ENCODE assay signal across 22 cellular contexts in the genomic region with DNA sequence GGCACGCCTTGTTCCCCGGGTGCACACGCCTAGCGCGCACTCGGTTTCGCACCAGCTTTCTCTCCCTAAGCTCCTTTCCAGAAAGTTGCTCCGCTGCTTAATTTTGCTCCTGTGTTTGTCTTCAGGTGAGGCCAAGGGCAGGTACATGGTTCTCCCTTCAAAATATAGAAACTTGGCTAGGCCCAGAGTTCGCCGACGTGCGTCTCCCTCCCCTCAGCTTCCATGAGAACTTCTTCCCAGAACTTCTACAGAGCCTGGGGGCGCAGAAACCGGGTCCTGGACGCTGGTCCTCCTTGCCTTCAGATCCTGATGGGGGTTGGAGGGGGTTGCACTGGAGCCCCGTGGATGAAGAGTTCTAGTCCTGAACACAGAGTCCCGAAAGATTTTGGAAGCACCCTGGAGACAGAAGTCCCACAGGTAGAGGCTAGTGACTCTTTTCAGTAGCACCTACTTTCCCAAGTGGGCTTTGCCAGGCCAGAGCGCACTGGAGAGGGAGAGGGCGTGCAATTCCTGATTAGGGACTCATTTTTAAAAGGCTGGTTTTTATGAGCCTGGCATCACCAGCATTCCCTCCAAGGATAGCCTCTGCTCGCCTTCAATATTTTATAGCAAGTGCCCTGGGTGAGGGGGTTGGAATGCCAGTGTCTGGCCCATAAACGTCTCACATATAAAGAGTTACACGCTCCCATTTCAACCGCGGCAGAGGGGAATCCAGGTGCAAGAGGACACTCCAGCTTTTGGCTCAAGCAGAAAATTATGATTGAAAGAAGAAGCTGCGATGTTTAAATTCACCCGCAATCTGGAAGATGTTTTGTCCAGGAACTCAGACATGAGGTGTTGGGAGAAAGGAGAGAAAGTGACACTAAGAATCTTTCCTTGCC.
"Had no signal": no experiment of that assay in that cellular context is flagged by ENCODE, and none has a peak within 500 bp of the region (broad histone marks: within the 10 kb centered on the region; RNA-seq: fewer than 3 reads in every experiment).

No MANE protein-coding gene starts in this region.

- H3K27me3 ChIP-seq: brain microvascular endothelial cell had no signal

- H3K27ac Mint-ChIP-seq: activated CD8-positive, alpha-beta T cell treated with anti-CD3 and anti-CD28 coated beads for 36 hours; memory B cell; natural killer cell; stimulated activated naive B cell treated with anti-CD40 and anti-IgM and Interleukin-4, amounts not matched to agents 10 μg/mL and 1 μg/mL and 100 μg/mL, for 72 hours had no signal

- H3K9me3 ChIP-seq: gastroesophageal sphincter, heart right ventricle, right atrium auricular region, thyroid gland, uterus had no signal

- DNase-seq: activated CD4-positive, alpha-beta T cell treated with anti-CD3 and anti-CD28 coated beads for 4 hours; activated CD8-positive, alpha-beta memory T cell treated with anti-CD3 and anti-CD28 coated beads, Interleukin-2, amount 50 U/mL, for 48 hours; activated CD8-positive, alpha-beta T cell treated with anti-CD3 and anti-CD28 coated beads for 36 hours; activated naive CD4-positive, alpha-beta T cell; activated naive CD8-positive, alpha-beta T cell treated with anti-CD3 and anti-CD28 coated beads, Interleukin-2, amount 10 ng/mL, durations not matched to agents 7 days and 5 days; brain microvascular endothelial cell; cortex of kidney; effector CD4-positive, alpha-beta T cell; heart right ventricle; left ventricle myocardium superior; natural killer cell; occipital lobe; stimulated activated CD4-positive, alpha-beta T cell treated with anti-CD3 and anti-CD28 coated beads, Interleukin-15, amount 100 ng/mL, for 24 hours; stimulated activated CD4-positive, alpha-beta T cell treated with anti-CD3 and anti-CD28 coated beads, Interleukin-4, amount 100 ng/mL, for 1 hour; stimulated activated naive B cell treated with anti-CD40 and anti-IgM and Interleukin-4, amounts not matched to agents 10 μg/mL and 1 μg/mL and 100 μg/mL, for 72 hours; thyroid gland; uterus; WERI-Rb-1 had no signal

- H3K4me3 Mint-ChIP-seq: activated CD8-positive, alpha-beta T cell treated with anti-CD3 and anti-CD28 coated beads for 36 hours; activated naive CD8-positive, alpha-beta T cell treated with anti-CD3 and anti-CD28 coated beads, Interleukin-2, amount 10 ng/mL, durations not matched to agents 7 days and 5 days; activated T-helper 1 cell treated with anti-CD3 and anti-CD28 coated beads, Interleukin-12 subunit alpha, Interleukin-12 subunit beta, Interleukin-2, Interleukin-4 antibody, amounts not matched to agents 30 ng/mL and 10 ng/mL and 1 ng/mL, durations not matched to agents 14 hours and 24 hours and 36 hours; memory B cell; natural killer cell had no signal

- H3K9me3 Mint-ChIP-seq: activated CD8-positive, alpha-beta T cell treated with anti-CD3 and anti-CD28 coated beads for 36 hours; memory B cell; natural killer cell had no signal

- H3K27ac ChIP-seq: brain microvascular endothelial cell, gastroesophageal sphincter, heart right ventricle, right atrium auricular region, thyroid gland, uterus, WERI-Rb-1 had no signal

- H3K4me3 ChIP-seq: gastroesophageal sphincter, heart right ventricle, right atrium auricular region, thyroid gland, uterus had no signal

- H3K36me3 ChIP-seq: brain microvascular endothelial cell, gastroesophageal sphincter, heart right ventricle, right atrium auricular region, thyroid gland, uterus, WERI-Rb-1 had no signal
